ENCODE assay signal across 23 cellular contexts in genomic region chr20:57762531-57763234, GRCh38.
"Had no signal": no experiment of that assay in that cellular context is flagged by ENCODE, and none has a peak within 500 bp of the region (broad histone marks: within the 10 kb centered on the region; RNA-seq: fewer than 3 reads in every experiment).

No MANE protein-coding gene starts in this region.

- ATAC-seq: activated CD4-positive, CD25-positive, alpha-beta regulatory T cell treated with anti-CD3 and anti-CD28 coated beads, Interleukin-2, amount 50 U/mL, for 24 hours; activated CD8-positive, alpha-beta T cell treated with anti-CD3 and anti-CD28 coated beads for 36 hours; gastrocnemius medialis; right cardiac atrium; stimulated activated effector memory CD8-positive, alpha-beta T cell treated with anti-CD3 and anti-CD28 coated beads, Interleukin-12 subunit alpha, Interleukin-12 subunit beta, amount 100 ng/mL, for 72 hours had no signal

- H3K27ac ChIP-seq: adrenal gland, ascending aorta, brain microvascular endothelial cell, dorsolateral prefrontal cortex, esophagus squamous epithelium, gastrocnemius medialis, neutrophil, ovary, skin epidermis, stomach, transverse colon, uterus had no signal

- H3K4me3 ChIP-seq: adrenal gland, ascending aorta, dorsolateral prefrontal cortex, esophagus squamous epithelium, gastrocnemius medialis, ovary, skin epidermis, stomach, transverse colon, uterus had no signal

- H3K9me3 ChIP-seq: adrenal gland, esophagus squamous epithelium, gastrocnemius medialis, neutrophil, ovary, transverse colon, uterus had no signal

- H3K36me3 ChIP-seq: adrenal gland, ascending aorta, brain microvascular endothelial cell, esophagus squamous epithelium, gastrocnemius medialis, neutrophil, ovary, stomach, transverse colon, uterus had no signal

- H3K4me1 ChIP-seq: adrenal gland, ascending aorta, esophagus squamous epithelium, gastrocnemius medialis, stomach, transverse colon, uterus had no signal

- H3K27me3 ChIP-seq: ascending aorta, gastrocnemius medialis, neutrophil, ovary, stomach, transverse colon, uterus had no signal

- DNase-seq: activated CD4-positive, alpha-beta T cell treated with anti-CD3 and anti-CD28 coated beads, Interleukin-2, amount 10 ng/mL, durations not matched to agents 7 days and 5 days; activated CD8-positive, alpha-beta T cell treated with anti-CD3 and anti-CD28 coated beads for 36 hours; activated naive CD4-positive, alpha-beta T cell; activated T-cell treated with anti-CD3 and anti-CD28 coated beads, Interleukin-2, amount 50 U/mL, for 1 hour; adrenal gland; brain microvascular endothelial cell; central memory CD4-positive, alpha-beta T cell; dorsolateral prefrontal cortex; esophagus squamous epithelium; gastrocnemius medialis; hippocampal formation; ovary; right cardiac atrium; stimulated activated CD4-positive, alpha-beta T cell treated with anti-CD3 and anti-CD28 coated beads, Interleukin-2, amount 100 ng/mL, for 24 hours; stomach; T-helper 2 cell; transverse colon; uterus had no signal
